11 cellular contexts compared by ENCODE assay signal in genomic region chr12:98741615-98742265, GRCh38.
DNase-seq lines count a peak whose midpoint lies in the region; ATAC-seq and TF ChIP-seq lines count a peak whose summit lies in the region.
"Had no signal": no experiment of that assay in that cellular context is flagged by ENCODE, and none has a peak within 500 bp of the region (broad histone marks: within the 10 kb centered on the region; RNA-seq: fewer than 3 reads in every experiment).

No MANE protein-coding gene starts in this region.

- no peak overlapping the region for H3K27ac ChIP-seq in coronary artery

- no peak overlapping the region for H3K4me3 Mint-ChIP-seq in activated T-cell treated with anti-CD3 and anti-CD28 coated beads, Interleukin-2, amount 50 U/mL, for 4 hours
- peak overlapping the region; percentile 53 for H3K4me3 Mint-ChIP-seq in nephron progenitor cell
- H3K4me3 Mint-ChIP-seq: activated naive CD4-positive, alpha-beta T cell treated with anti-CD3 and anti-CD28 coated beads, Interleukin-2, amount 50 U/mL, for 24 hours had no signal

- H3K36me3 Mint-ChIP-seq in activated T-cell treated with anti-CD3 and anti-CD28 coated beads, Interleukin-2, amount 50 U/mL, for 4 hours (ENCODE audit: insufficient read depth), result no peaks in the 10 kb centered on the region
- H3K36me3 Mint-ChIP-seq in nephron progenitor cell (ENCODE audit: low read depth), result no peaks in the 10 kb centered on the region
- H3K36me3 Mint-ChIP-seq: activated naive CD4-positive, alpha-beta T cell treated with anti-CD3 and anti-CD28 coated beads, Interleukin-2, amount 50 U/mL, for 24 hours had no signal

- TF ChIP-seq CTCF in nephron progenitor cell (IDR thresholded peaks at IDR 0.05) (no peak), coronary artery (IDR thresholded peaks at IDR 0.05) (no peak)

- peak; percentile 39 to 49 for ATAC-seq in activated T-cell treated with anti-CD3 and anti-CD28 coated beads, Interleukin-2, amount 50 U/mL, for 4 hours
- ATAC-seq in HG03571 (IDR thresholded peaks at IDR 0.05; ENCODE audit: unreplicated experiment), result no peak
- ATAC-seq: left cardiac atrium had no signal

- peak overlapping the region; percentile 55 for H3K27ac Mint-ChIP-seq in nephron progenitor cell

- peaks cover 28% of the 10 kb centered on the region for H3K4me1 Mint-ChIP-seq in activated T-cell treated with anti-CD3 and anti-CD28 coated beads, Interleukin-2, amount 50 U/mL, for 4 hours (ENCODE audit: low read depth)
- H3K4me1 Mint-ChIP-seq in nephron progenitor cell, result peaks cover 28% of the 10 kb centered on the region

- no peak overlapping the region for H3K4me3 ChIP-seq in coronary artery

- peak; percentile 28 for DNase-seq in NCI-H748 (lab: John Stamatoyannopoulos, UW; ENCODE audit: unreplicated experiment)
- DNase-seq in NCI-H748 treated with DMSO at 0.1 percent for 48 hours (lab: John Stamatoyannopoulos, UW), result no peak
- peak; percentile 99 for DNase-seq in NCI-H187 treated with DMSO at 0.1 percent for 48 hours (lab: John Stamatoyannopoulos, UW)
- DNase-seq in activated T-cell treated with anti-CD3 and anti-CD28 coated beads, Interleukin-2, amount 50 U/mL, for 4 hours, result no peak
- peak; percentile 50 for DNase-seq in nephron progenitor cell
- DNase-seq in coronary artery (ENCODE audit: low spot score), result no peak
- DNase-seq in DMS53 (lab: John Stamatoyannopoulos, UW), result no peak
- DNase-seq: EL, left cardiac atrium had no signal

- H3K9me3 Mint-ChIP-seq in activated T-cell treated with anti-CD3 and anti-CD28 coated beads, Interleukin-2, amount 50 U/mL, for 4 hours, result no peaks in the 10 kb centered on the region
- no peaks in the 10 kb centered on the region for H3K9me3 Mint-ChIP-seq in nephron progenitor cell
- H3K9me3 Mint-ChIP-seq: activated naive CD4-positive, alpha-beta T cell treated with anti-CD3 and anti-CD28 coated beads, Interleukin-2, amount 50 U/mL, for 24 hours had no signal

- peaks cover 12% of the 10 kb centered on the region for H3K27me3 Mint-ChIP-seq in activated T-cell treated with anti-CD3 and anti-CD28 coated beads, Interleukin-2, amount 50 U/mL, for 4 hours (ENCODE audit: low read depth)
- peaks cover 25% of the 10 kb centered on the region for H3K27me3 Mint-ChIP-seq in nephron progenitor cell (ENCODE audit: low read depth, poor library complexity)

Comparison
In these comparisons a context has a peak if more than half of its experiments do, and no peak if none do; other contexts are left out.
1. DNase-seq: peak in NCI-H748 (single experiment), NCI-H187 treated with DMSO at 0.1 percent for 48 hours (single experiment) and nephron progenitor cell (single experiment); none in NCI-H748 treated with DMSO at 0.1 percent for 48 hours (single experiment), activated T-cell treated with anti-CD3 and anti-CD28 coated beads, Interleukin-2, amount 50 U/mL, for 4 hours (single experiment), coronary artery (single experiment) and DMS53 (single experiment).